In the genomic region with DNA sequence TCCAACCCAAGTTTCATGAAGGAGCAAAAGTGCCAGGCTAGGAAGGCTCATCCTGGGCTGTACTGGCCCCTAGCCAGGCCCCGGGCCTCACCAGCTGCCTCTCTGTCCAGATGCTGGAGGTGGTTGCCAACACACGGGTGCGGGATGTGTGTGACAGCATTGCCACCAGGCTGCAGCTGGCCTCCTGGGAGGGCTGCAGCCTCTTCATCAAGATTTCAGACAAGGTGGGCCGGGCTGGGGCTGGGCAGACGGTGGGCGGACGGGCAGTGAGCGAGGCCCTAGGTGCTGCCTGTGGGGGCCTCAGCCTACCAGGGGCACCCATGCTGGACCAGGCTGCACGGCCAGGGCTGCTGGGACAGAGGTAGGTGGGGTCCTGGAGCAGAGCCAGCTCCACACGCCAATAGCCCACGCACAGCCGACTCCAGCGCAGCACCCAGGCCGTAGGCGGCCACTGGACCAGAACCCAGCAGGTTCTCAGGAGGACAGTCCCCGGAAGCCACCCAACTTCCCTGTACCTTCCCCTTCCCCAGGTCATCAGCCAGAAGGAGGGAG, we compare ENCODE assay signal across 17 cellular contexts. TPM values are rescaled to one million over a fixed set of nuclear protein-coding genes. Genes with fewer than 3 reads are reported as not detected.
DNase-seq lines count a peak whose midpoint lies in the region; ATAC-seq and TF ChIP-seq lines count a peak whose summit lies in the region.
"Had no signal": no experiment of that assay in that cellular context is flagged by ENCODE, and none has a peak within 500 bp of the region (broad histone marks: within the 10 kb centered on the region; RNA-seq: fewer than 3 reads in every experiment).

No MANE protein-coding gene starts in this region.

- peaks cover 0 to 41% (median 0%) of the 10 kb centered on the region in 11 experiments; a peak in 6 of 22 replicates for H3K27me3 ChIP-seq in BLaER1 treated with 17β-estradiol and CSF1 and Interleukin-3, amounts not matched to agents 10 nM and 100 nM
- no peaks in the 10 kb centered on the region for H3K27me3 ChIP-seq in DOHH2 (ENCODE audit: control insufficient read depth, low read length)
- H3K27me3 ChIP-seq: gastrocnemius medialis had no signal

- ATAC-seq in activated B cell treated with CpG ODN at 0.5 μM for 24 hours (ENCODE audit: low read depth): peak; percentile 5
- no peak for ATAC-seq in GM21423 (IDR thresholded peaks at IDR 0.05; ENCODE audit: unreplicated experiment)
- ATAC-seq: gastrocnemius medialis, natural killer cell had no signal

- H3K36me3 Mint-ChIP-seq in activated B cell treated with CpG ODN at 0.5 μM for 24 hours (ENCODE audit: low read depth) (no peaks in the 10 kb centered on the region), neural crest cell (ENCODE audit: low read depth) (no peaks in the 10 kb centered on the region)
- H3K36me3 Mint-ChIP-seq: brain, natural killer cell had no signal

- peak overlapping the region in 4 of 11 experiments; percentile 56 to 68 (median 62); a peak in 7 of 22 replicates for H3K9ac ChIP-seq in BLaER1 treated with 17β-estradiol and CSF1 and Interleukin-3, amounts not matched to agents 10 nM and 100 nM

- peaks cover 89 to 100% (median 100%) of the 10 kb centered on the region in 10 experiments for H3K4me1 ChIP-seq in BLaER1 treated with 17β-estradiol and CSF1 and Interleukin-3, amounts not matched to agents 10 nM and 100 nM
- peaks cover 73% of the 10 kb centered on the region for H3K4me1 ChIP-seq in DOHH2 (ENCODE audit: control insufficient read depth, low read length)

- H3K4me3 Mint-ChIP-seq in activated B cell treated with CpG ODN at 0.5 μM for 24 hours (peak overlapping the region; percentile 52), neural crest cell (no peak overlapping the region)
- H3K4me3 Mint-ChIP-seq: brain; CD8-positive, alpha-beta memory T cell; natural killer cell had no signal

- TF ChIP-seq CTCF in DOHH2 (IDR thresholded peaks at IDR 0.05; ENCODE audit: low read depth, low read length, poor library complexity, severe bottlenecking): no peak
- no peak for TF ChIP-seq CTCF in activated B cell treated with CpG ODN at 0.5 μM for 24 hours (IDR thresholded peaks at IDR 0.05)
- TF ChIP-seq CTCF in neural crest cell (conservative IDR thresholded peaks at IDR 0.05): no peak

- H3K27ac Mint-ChIP-seq in activated B cell treated with CpG ODN at 0.5 μM for 24 hours (peak overlapping the region; percentile 83), neural crest cell (ENCODE audit: unreplicated experiment) (peak overlapping the region; percentile 78)
- H3K27ac Mint-ChIP-seq: CD8-positive, alpha-beta memory T cell; natural killer cell had no signal

- CTCF ChIA-PET in activated B cell treated with CpG ODN at 0.5 μM for 24 hours (lab: Charles Lee): interaction anchor here (0.5 to 0.7 kb wide), 2 partner anchors 42 to 472 kb away, joined by 3 read pairs; no protein-coding TSS in a partner anchor

- H3K79me2 ChIP-seq in DOHH2 (ENCODE audit: control insufficient read depth, low read length): no peaks in the 10 kb centered on the region

- no peaks in the 10 kb centered on the region; a peak in 2 of 22 replicates for H4K20me1 ChIP-seq in BLaER1 treated with 17β-estradiol and CSF1 and Interleukin-3, amounts not matched to agents 10 nM and 100 nM
- H4K20me1 ChIP-seq in DOHH2 (ENCODE audit: control insufficient read depth, insufficient read depth, low read depth, low read length): no peaks in the 10 kb centered on the region

- no peaks in the 10 kb centered on the region for H3K36me3 ChIP-seq in BLaER1 treated with 17β-estradiol and CSF1 and Interleukin-3, amounts not matched to agents 10 nM and 100 nM
- no peaks in the 10 kb centered on the region for H3K36me3 ChIP-seq in DOHH2 (ENCODE audit: control insufficient read depth, low read length)
- H3K36me3 ChIP-seq: gastrocnemius medialis had no signal

- H3K9me3 Mint-ChIP-seq in activated B cell treated with CpG ODN at 0.5 μM for 24 hours: no peaks in the 10 kb centered on the region
- H3K9me3 Mint-ChIP-seq in neural crest cell: no peaks in the 10 kb centered on the region
- H3K9me3 Mint-ChIP-seq: brain; CD8-positive, alpha-beta memory T cell; natural killer cell had no signal

- H3F3A ChIP-seq in DOHH2 (ENCODE audit: control insufficient read depth, insufficient read depth): 0 out of 2 replicates have a peak, but pooled peaks cover under 1% of the 10 kb centered on the region

- DNase-seq in activated B cell treated with CpG ODN at 0.5 μM for 24 hours: no peak
- no peak for DNase-seq in neural crest cell (ENCODE audit: low read depth, low spot score)
- no peak for DNase-seq in NCI-H345 treated with DMSO at 0.1 percent for 48 hours (lab: John Stamatoyannopoulos, UW; ENCODE audit: unreplicated experiment)
- no peak for DNase-seq in activated gamma-delta T cell treated with Interleukin-2 at 50 U/mL for 16 hours
- no peak for DNase-seq in NCI-H2107 (lab: John Stamatoyannopoulos, UW)
- DNase-seq: activated CD4-positive, alpha-beta T cell treated with anti-CD3 and anti-CD28 coated beads for 48 hours; CD8-positive, alpha-beta memory T cell; gastrocnemius medialis; Kasumi-1; natural killer cell; OCI-M1; T-helper 1 cell had no signal

- H3K27ac ChIP-seq in BLaER1 treated with 17β-estradiol and CSF1 and Interleukin-3, amounts not matched to agents 10 nM and 100 nM: peak overlapping the region in 5 of 11 experiments; percentile 1 to 99 (median 98); a peak in 8 of 22 replicates
- H3K27ac ChIP-seq in DOHH2 (ENCODE audit: low read depth, low read length): 0 out of 2 replicates have a peak overlapping the region, but pooled peaks have one; percentile 31

- H3K9me3 ChIP-seq in BLaER1 treated with 17β-estradiol and CSF1 and Interleukin-3, amounts not matched to agents 10 nM and 100 nM (replicated peaks in 1 of 11): no peaks in the 10 kb centered on the region
- H3K9me3 ChIP-seq in DOHH2 (ENCODE audit: control insufficient read depth, insufficient read depth, low read length): no peaks in the 10 kb centered on the region
- H3K9me3 ChIP-seq: gastrocnemius medialis had no signal

- peak overlapping the region; percentile 75 to 100 (median 97) for H3K4me2 ChIP-seq in BLaER1 treated with 17β-estradiol and CSF1 and Interleukin-3, amounts not matched to agents 10 nM and 100 nM
- peak overlapping the region; percentile 48 for H3K4me2 ChIP-seq in DOHH2 (ENCODE audit: low read length)

- POLR2A ChIA-PET in activated B cell treated with CpG ODN at 0.5 μM for 24 hours (lab: Charles Lee): interaction anchor here (0.5 to 0.8 kb wide), 3 partner anchors 28 to 594 kb away, joined by 3 to 4 read pairs (median 3); no protein-coding TSS in a partner anchor

- H3K4me3 ChIP-seq in BLaER1 treated with 17β-estradiol and CSF1 and Interleukin-3, amounts not matched to agents 10 nM and 100 nM: no peak overlapping the region
- H3K4me3 ChIP-seq in DOHH2 (ENCODE audit: low read length): no peak overlapping the region
- H3K4me3 ChIP-seq: gastrocnemius medialis had no signal

- intact Hi-C loops in activated B cell treated with CpG ODN at 0.5 μM for 24 hours (cut with micrococcal nuclease): loop anchor here (10.0 kb wide), 1 partner anchor 549 kb away; no protein-coding TSS in a partner anchor

- H3K4me1 Mint-ChIP-seq in activated B cell treated with CpG ODN at 0.5 μM for 24 hours (peaks cover 97% of the 10 kb centered on the region), neural crest cell (peaks cover 13% of the 10 kb centered on the region)

- H3K9me2 ChIP-seq in DOHH2 (replicated peaks; ENCODE audit: control insufficient read depth, low read length): no peaks in the 10 kb centered on the region

- H3K27me3 Mint-ChIP-seq in activated B cell treated with CpG ODN at 0.5 μM for 24 hours (no peaks in the 10 kb centered on the region), neural crest cell (ENCODE audit: low read depth) (no peaks in the 10 kb centered on the region)
- H3K27me3 Mint-ChIP-seq: CD8-positive, alpha-beta memory T cell had no signal

RNA-seq across cellular contexts. Expression of a gene that starts 11.8 kb away (rescaled TPM):
- total RNA-seq in activated B cell treated with CpG ODN at 0.5 μM for 24 hours (not detected in 2 replicates), neural crest cell (6.4 and 7.7 TPM in 2 replicates)
- total RNA-seq: CD8-positive, alpha-beta memory T cell; natural killer cell; subcutaneous adipose tissue had no signal

RNA-seq across cellular contexts. Expression of a gene that starts 41.2 kb away (rescaled TPM):
- total RNA-seq in activated B cell treated with CpG ODN at 0.5 μM for 24 hours: 5.1 and 5.3 TPM in 2 replicates
- total RNA-seq in neural crest cell: 7.6 and 8.8 TPM in 2 replicates
